ENCODE assay signal across 8 cellular contexts in the genomic region with DNA sequence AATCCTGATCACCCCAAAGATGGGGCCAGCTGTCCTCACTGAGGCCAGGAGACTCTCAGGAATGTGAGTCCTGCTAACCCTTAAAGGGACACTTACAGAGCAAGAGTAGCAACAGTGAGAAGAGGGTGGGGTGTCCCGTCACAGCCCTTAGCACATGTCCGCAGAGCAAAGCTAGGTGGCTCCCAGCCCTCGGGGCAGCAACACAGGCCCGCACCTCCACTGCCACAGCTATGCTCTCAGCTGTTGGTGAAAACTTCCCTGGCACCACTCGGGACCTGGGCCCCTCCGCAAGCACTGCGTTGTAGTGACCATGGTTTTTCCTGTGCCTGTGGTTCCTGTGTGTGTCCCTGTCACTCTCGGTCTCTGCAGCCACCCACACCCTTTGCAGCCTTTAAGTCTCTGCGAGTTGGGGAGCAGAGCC.
DNase-seq lines count a peak whose midpoint lies in the region; ATAC-seq and TF ChIP-seq lines count a peak whose summit lies in the region.

No MANE protein-coding gene starts in this region.

- intact Hi-C loops in dorsolateral prefrontal cortex (cut with DNase I) = no loop called here
- intact Hi-C loops in naive thymus-derived CD4-positive, alpha-beta T cell (cut with micrococcal nuclease) = loop anchor here in 1 of 2 donors (1.0 kb wide), 1 partner anchor 8 kb away; no protein-coding TSS in a partner anchor
- intact Hi-C loops in aorta (cut with DNase I) = no loop called here

- no peaks in the 10 kb centered on the region for H3K9me3 Mint-ChIP-seq in activated naive CD4-positive, alpha-beta T cell treated with anti-CD3 and anti-CD28 coated beads, Interleukin-2, amount 10 ng/mL, durations not matched to agents 7 days and 5 days
- H3K9me3 Mint-ChIP-seq in naive thymus-derived CD4-positive, alpha-beta T cell = peaks cover 0 to 5% (median 2%) of the 10 kb centered on the region in 11 donors

- ATAC-seq in naive thymus-derived CD4-positive, alpha-beta T cell = no peak
- peak; percentile 56 for ATAC-seq in aorta (ENCODE audit: low FRiP score)

- H3K4me3 ChIP-seq in dorsolateral prefrontal cortex (peak overlapping the region in 36 of 59 donors; percentile 18 to 65 (median 46)), aorta (ENCODE audit: low read length in 2 of 2) (no peak overlapping the region)
- peak overlapping the region; percentile 56 for H3K4me3 ChIP-seq in naive thymus-derived CD4-positive, alpha-beta T cell (ENCODE audit: low read length)

- POLR2A ChIA-PET in naive thymus-derived CD4-positive, alpha-beta T cell (lab: Charles Lee) = interaction anchor here (0.5 kb wide), 1 partner anchor 67 kb away, joined by 3 read pairs; no protein-coding TSS in a partner anchor

- no peak overlapping the region for H3K27ac ChIP-seq in dorsolateral prefrontal cortex
- no peak overlapping the region for H3K27ac ChIP-seq in naive thymus-derived CD4-positive, alpha-beta T cell (ENCODE audit: low read depth, low read length)
- no peak overlapping the region for H3K27ac ChIP-seq in aorta (ENCODE audit: low read depth in 1 of 2, low read length in 2 of 2)

- peak overlapping the region; percentile 80 for H3K4me3 Mint-ChIP-seq in activated naive CD4-positive, alpha-beta T cell treated with anti-CD3 and anti-CD28 coated beads, Interleukin-2, amount 10 ng/mL, durations not matched to agents 7 days and 5 days
- peak overlapping the region; percentile 68 to 93 (median 86) for H3K4me3 Mint-ChIP-seq in naive thymus-derived CD4-positive, alpha-beta T cell

- DNase-seq in activated naive CD4-positive, alpha-beta T cell treated with anti-CD3 and anti-CD28 coated beads, Interleukin-2, amount 10 ng/mL, durations not matched to agents 7 days and 5 days = no peak
- no peak for DNase-seq in activated naive CD4-positive, alpha-beta T cell (lab: John Stamatoyannopoulos, UW)
- DNase-seq in dorsolateral prefrontal cortex = no peak
- no peak for DNase-seq in naive thymus-derived CD4-positive, alpha-beta T cell
- no peak for DNase-seq in aorta
- DNase-seq in NCI-H446 (lab: John Stamatoyannopoulos, UW) = no peak
- no peak for DNase-seq in AG08395 (ENCODE audit: low spot score)
- DNase-seq in effector CD4-positive, alpha-beta T cell = no peak

- WGBS in aorta, 2 donors = 82 to 92% methylated on average over 9 of the region's 9 CpGs

- no peak for TF ChIP-seq CTCF in dorsolateral prefrontal cortex (IDR thresholded peaks at IDR 0.05 in 54 of 56, conservative IDR thresholded peaks at IDR 0.05 in 2 of 56; ENCODE audit: low read depth in 1 of 56, partially characterized antibody in 56 of 56)

- H3K27me3 Mint-ChIP-seq in activated naive CD4-positive, alpha-beta T cell treated with anti-CD3 and anti-CD28 coated beads, Interleukin-2, amount 10 ng/mL, durations not matched to agents 7 days and 5 days = peaks cover 26% of the 10 kb centered on the region
- peaks cover 15 to 36% (median 28%) of the 10 kb centered on the region in 5 donors for H3K27me3 Mint-ChIP-seq in naive thymus-derived CD4-positive, alpha-beta T cell

- CTCF ChIA-PET in activated naive CD4-positive, alpha-beta T cell treated with anti-CD3 and anti-CD28 coated beads, Interleukin-2, amount 10 ng/mL, durations not matched to agents 7 days and 5 days (lab: Charles Lee) = no interaction called here
- CTCF ChIA-PET in naive thymus-derived CD4-positive, alpha-beta T cell (lab: Charles Lee) = no interaction called here

- no peak overlapping the region for H3K27ac Mint-ChIP-seq in activated naive CD4-positive, alpha-beta T cell treated with anti-CD3 and anti-CD28 coated beads, Interleukin-2, amount 10 ng/mL, durations not matched to agents 7 days and 5 days
- peak overlapping the region in 2 of 9 donors; percentile 56 to 59 for H3K27ac Mint-ChIP-seq in naive thymus-derived CD4-positive, alpha-beta T cell

- peaks cover 14% of the 10 kb centered on the region for H3K4me1 Mint-ChIP-seq in activated naive CD4-positive, alpha-beta T cell treated with anti-CD3 and anti-CD28 coated beads, Interleukin-2, amount 10 ng/mL, durations not matched to agents 7 days and 5 days
- peaks cover 10 to 26% (median 20%) of the 10 kb centered on the region in 7 donors for H3K4me1 Mint-ChIP-seq in naive thymus-derived CD4-positive, alpha-beta T cell

- H3K36me3 Mint-ChIP-seq in activated naive CD4-positive, alpha-beta T cell treated with anti-CD3 and anti-CD28 coated beads, Interleukin-2, amount 10 ng/mL, durations not matched to agents 7 days and 5 days = no peaks in the 10 kb centered on the region
- no peaks in the 10 kb centered on the region for H3K36me3 Mint-ChIP-seq in naive thymus-derived CD4-positive, alpha-beta T cell

- no peaks in the 10 kb centered on the region for H3K9me3 ChIP-seq in naive thymus-derived CD4-positive, alpha-beta T cell (ENCODE audit: control insufficient read depth in 2 of 3, low read length in 3 of 3)
- H3K9me3 ChIP-seq in aorta (ENCODE audit: control insufficient read depth, low read length) = no peaks in the 10 kb centered on the region

- H3K4me1 ChIP-seq in naive thymus-derived CD4-positive, alpha-beta T cell (ENCODE audit: control insufficient read depth in 2 of 2, insufficient read depth in 2 of 2, low read length in 2 of 2) = no peaks in the 10 kb centered on the region
- no peaks in the 10 kb centered on the region for H3K4me1 ChIP-seq in aorta (ENCODE audit: control insufficient read depth in 1 of 2, insufficient read depth in 2 of 2, low read length in 2 of 2)

- peaks cover 0 to 23% (median 0%) of the 10 kb centered on the region in 45 donors for H3K27me3 ChIP-seq in dorsolateral prefrontal cortex
- peaks cover 0 to 4% of the 10 kb centered on the region in 2 donors for H3K27me3 ChIP-seq in naive thymus-derived CD4-positive, alpha-beta T cell (ENCODE audit: control insufficient read depth in 2 of 2, insufficient read depth in 2 of 2, low read length in 2 of 2)
- no peaks in the 10 kb centered on the region for H3K27me3 ChIP-seq in aorta (ENCODE audit: control insufficient read depth in 1 of 2, insufficient read depth in 2 of 2, low read length in 1 of 2)

- no peaks in the 10 kb centered on the region for H3K36me3 ChIP-seq in naive thymus-derived CD4-positive, alpha-beta T cell (ENCODE audit: control insufficient read depth in 2 of 3, insufficient read depth in 3 of 3, low read length in 3 of 3)
- H3K36me3 ChIP-seq in aorta (ENCODE audit: control insufficient read depth in 1 of 2, insufficient read depth in 2 of 2, low read length in 1 of 2) = no peaks in the 10 kb centered on the region

Comparison
In these comparisons a context has a peak if more than half of its experiments do, and no peak if none do; other contexts are left out.
1. H3K4me3 ChIP-seq: peak in dorsolateral prefrontal cortex (36 of 59) and naive thymus-derived CD4-positive, alpha-beta T cell (single experiment); none in aorta (0 of 2).